ENCODE assay signal across 14 cellular contexts in genomic region chr22:28044546-28045173, GRCh38.
DNase-seq lines count a peak whose midpoint lies in the region; ATAC-seq and TF ChIP-seq lines count a peak whose summit lies in the region.
"Had no signal": no experiment of that assay in that cellular context is flagged by ENCODE, and none has a peak within 500 bp of the region (broad histone marks: within the 10 kb centered on the region; RNA-seq: fewer than 3 reads in every experiment).

No MANE protein-coding gene starts in this region.

- H3K4me1 ChIP-seq in OCI-LY3 (ENCODE audit: low read length) (peaks cover 16% of the 10 kb centered on the region), stomach (peaks cover 0 to 9% (median 4%) of the 10 kb centered on the region in 4 donors)
- H3K4me1 ChIP-seq: BLaER1 treated with 17β-estradiol and CSF1 and Interleukin-3, amounts not matched to agents 10 nM and 100 nM had no signal

- WGBS in stomach, 5 donors: 78 to 84% (median 82%) methylated on average over 7 of the region's 7 CpGs

- no peak overlapping the region for H3K4me3 Mint-ChIP-seq in neural crest cell
- H3K4me3 Mint-ChIP-seq: CD4-positive, CD25-positive, alpha-beta regulatory T cell; HFFc6 had no signal

- H3K36me3 ChIP-seq in OCI-LY3 (replicated peaks; ENCODE audit: low read depth, low read length) (no peaks in the 10 kb centered on the region), stomach (no peaks in the 10 kb centered on the region)
- H3K36me3 ChIP-seq: BLaER1 treated with 17β-estradiol and CSF1 and Interleukin-3, amounts not matched to agents 10 nM and 100 nM had no signal

- intact Hi-C loops in sciatic nerve (cut with DNase I) (no loop called here), stomach (cut with DNase I; ENCODE audit: low total_unique reads) (no loop called here)

- H3K27me3 Mint-ChIP-seq in neural crest cell (ENCODE audit: low read depth): no peaks in the 10 kb centered on the region

- H3K79me2 ChIP-seq in OCI-LY3 (ENCODE audit: low read length): no peaks in the 10 kb centered on the region

- DNase-seq in NCI-H748 (lab: John Stamatoyannopoulos, UW; ENCODE audit: unreplicated experiment) (peak; percentile 21), NCI-H748 treated with DMSO at 0.1 percent for 48 hours (lab: John Stamatoyannopoulos, UW) (no peak), neural crest cell (ENCODE audit: low read depth, low spot score) (no peak), sciatic nerve (ENCODE audit: low spot score) (no peak), stomach (no peak)
- DNase-seq: ACHN; CD4-positive, CD25-positive, alpha-beta regulatory T cell; DMS79; HCEC 1CT; HFFc6 had no signal

- peaks cover 13% of the 10 kb centered on the region for H3K36me3 Mint-ChIP-seq in neural crest cell (ENCODE audit: low read depth)
- H3K36me3 Mint-ChIP-seq: CD4-positive, CD25-positive, alpha-beta regulatory T cell had no signal

- H3K27ac Mint-ChIP-seq in neural crest cell (ENCODE audit: unreplicated experiment): peak overlapping the region; percentile 39
- H3K27ac Mint-ChIP-seq: CD4-positive, CD25-positive, alpha-beta regulatory T cell; HFFc6 had no signal

- no peaks in the 10 kb centered on the region for H4K20me1 ChIP-seq in OCI-LY3 (ENCODE audit: insufficient read depth, low read length)
- H4K20me1 ChIP-seq: BLaER1 treated with 17β-estradiol and CSF1 and Interleukin-3, amounts not matched to agents 10 nM and 100 nM had no signal

- peaks cover 10% of the 10 kb centered on the region for H3K9me3 Mint-ChIP-seq in neural crest cell
- H3K9me3 Mint-ChIP-seq: HFFc6 had no signal

- H3K9ac ChIP-seq in OCI-LY3 (ENCODE audit: low read length): no peak overlapping the region
- H3K9ac ChIP-seq: BLaER1 treated with 17β-estradiol and CSF1 and Interleukin-3, amounts not matched to agents 10 nM and 100 nM had no signal

- H3K4me3 ChIP-seq in OCI-LY3 (ENCODE audit: low read length): no peak overlapping the region
- no peak overlapping the region for H3K4me3 ChIP-seq in stomach
- H3K4me3 ChIP-seq: BLaER1 treated with 17β-estradiol and CSF1 and Interleukin-3, amounts not matched to agents 10 nM and 100 nM had no signal

- no peak overlapping the region for H2AFZ ChIP-seq in OCI-LY3 (ENCODE audit: low read depth, low read length)

- TF ChIP-seq POLR2A in stomach (IDR thresholded peaks at IDR 0.05): no peak

- H3K4me2 ChIP-seq in OCI-LY3 (ENCODE audit: low read length): peak overlapping the region; percentile 27; the same call in 1 of the 2 replicates
- H3K4me2 ChIP-seq: BLaER1 treated with 17β-estradiol and CSF1 and Interleukin-3, amounts not matched to agents 10 nM and 100 nM had no signal

- H3K9me3 ChIP-seq in OCI-LY3 (ENCODE audit: insufficient read depth, low read length) (no peaks in the 10 kb centered on the region), stomach (no peaks in the 10 kb centered on the region)
- H3K9me3 ChIP-seq: BLaER1 treated with 17β-estradiol and CSF1 and Interleukin-3, amounts not matched to agents 10 nM and 100 nM had no signal

- H3K27ac ChIP-seq in OCI-LY3 (ENCODE audit: low read length) (no peak overlapping the region), stomach (no peak overlapping the region)
- H3K27ac ChIP-seq: BLaER1 treated with 17β-estradiol and CSF1 and Interleukin-3, amounts not matched to agents 10 nM and 100 nM; HL-60 had no signal

- ATAC-seq in sciatic nerve (no peak), HG03095 (IDR thresholded peaks at IDR 0.05; ENCODE audit: unreplicated experiment) (no peak)

- peaks cover 4% of the 10 kb centered on the region for H3K4me1 Mint-ChIP-seq in neural crest cell
- H3K4me1 Mint-ChIP-seq: CD4-positive, CD25-positive, alpha-beta regulatory T cell had no signal

- TF ChIP-seq CTCF in OCI-LY3 (IDR thresholded peaks at IDR 0.05; ENCODE audit: low read depth, low read length): no peak
- no peak for TF ChIP-seq CTCF in neural crest cell (conservative IDR thresholded peaks at IDR 0.05)
- no peak for TF ChIP-seq CTCF in stomach (IDR thresholded peaks at IDR 0.05)

- no peak for TF ChIP-seq EP300 in stomach (IDR thresholded peaks at IDR 0.05)

- H3K27me3 ChIP-seq in OCI-LY3 (ENCODE audit: low read depth, low read length): no peaks in the 10 kb centered on the region
- no peaks in the 10 kb centered on the region for H3K27me3 ChIP-seq in stomach
- H3K27me3 ChIP-seq: BLaER1 treated with 17β-estradiol and CSF1 and Interleukin-3, amounts not matched to agents 10 nM and 100 nM had no signal
